Comparison of ENCODE assay signal across 18 cellular contexts in genomic region chr18:35695803-35696202, GRCh38.
DNase-seq lines count a peak whose midpoint lies in the region; ATAC-seq, FAIRE-seq and TF ChIP-seq lines count a peak whose summit lies in the region.
"Had no signal": no experiment of that assay in that cellular context is flagged by ENCODE, and none has a peak within 500 bp of the region (broad histone marks: within the 10 kb centered on the region; RNA-seq: fewer than 3 reads in every experiment).

No MANE protein-coding gene starts in this region.

- H3K36me3 ChIP-seq in body of pancreas (replicated peaks in 1 of 2; ENCODE audit: insufficient read depth in 1 of 2, low read depth in 2 of 2) (no peaks in the 10 kb centered on the region), small intestine (ENCODE audit: control insufficient read depth in 2 of 2, insufficient read depth in 2 of 2, low read length in 2 of 2) (peaks cover 0 to 5% of the 10 kb centered on the region in 2 donors)

- 16 to 23% methylated on average over 8 of the region's 8 CpGs for WGBS in body of pancreas, 2 donors
- WGBS in right cardiac atrium, result 53% methylated on average over 8 of the region's 8 CpGs
- WGBS in small intestine, 3 donors, result 37 to 78% (median 52%) methylated on average over 8 of the region's 8 CpGs

- H3K27me3 ChIP-seq in body of pancreas, result no peaks in the 10 kb centered on the region
- no peaks in the 10 kb centered on the region for H3K27me3 ChIP-seq in right cardiac atrium (ENCODE audit: control insufficient read depth, insufficient read depth)
- H3K27me3 ChIP-seq in small intestine (ENCODE audit: control insufficient read depth in 2 of 2, insufficient read depth in 2 of 2, low read length in 2 of 2), result no peaks in the 10 kb centered on the region
- H3K27me3 ChIP-seq: foreskin keratinocyte had no signal

- intact Hi-C loops in body of pancreas (cut with DNase I), result no loop called here
- intact Hi-C loops in right cardiac atrium (cut with DNase I), result loop anchor here in 1 of 4 donors (10.0 kb wide), 1 partner anchor 311 kb away; no protein-coding TSS in a partner anchor

- peak; percentile 34 for DNase-seq in NCI-H1105 (lab: John Stamatoyannopoulos, UW)
- peak; percentile 78 to 90 (median 86) for DNase-seq in body of pancreas
- peak; percentile 80 to 91 (median 90) for DNase-seq in right cardiac atrium
- DNase-seq in small intestine, result peak; percentile 27
- no peak for DNase-seq in NCI-H2029 (lab: John Stamatoyannopoulos, UW)
- DNase-seq in iPS-NIHi7 (ENCODE audit: extremely low spot score), result no peak
- DNase-seq in activated CD8-positive, alpha-beta memory T cell treated with anti-CD3 and anti-CD28 coated beads, Interleukin-2, amount 50 U/mL, for 4 hours, result no peak
- DNase-seq: activated CD4-positive, alpha-beta T cell treated with anti-CD3 and anti-CD28 coated beads, Interleukin-2, amount 50 U/mL, for 1 hour; activated naive CD8-positive, alpha-beta T cell treated with anti-CD3 and anti-CD28 coated beads for 36 hours; activated T-cell treated with anti-CD3 and anti-CD28 coated beads, Interleukin-2, amount 50 U/mL, for 1 hour; central memory CD4-positive, alpha-beta T cell; foreskin keratinocyte; mammary epithelial cell; NCI-H1930; NCI-H526; PC-9; retina had no signal

- H3K4me1 ChIP-seq in body of pancreas, result peaks cover 19% of the 10 kb centered on the region
- H3K4me1 ChIP-seq in right cardiac atrium (ENCODE audit: control insufficient read depth, insufficient read depth, low read length), result peaks cover 3% of the 10 kb centered on the region
- H3K4me1 ChIP-seq in small intestine (ENCODE audit: control insufficient read depth in 2 of 2, insufficient read depth in 1 of 2, low read depth in 1 of 2, low read length in 1 of 2), result no peaks in the 10 kb centered on the region

- no peak for TF ChIP-seq CTCF in body of pancreas (IDR thresholded peaks at IDR 0.05)

- peak; percentile 97 for ATAC-seq in body of pancreas
- peak; percentile 93 to 96 for ATAC-seq in right cardiac atrium
- ATAC-seq in GM19452 (IDR thresholded peaks at IDR 0.05; ENCODE audit: unreplicated experiment), result no peak
- ATAC-seq: foreskin keratinocyte had no signal

- H3K27ac ChIP-seq in body of pancreas, result peak overlapping the region; percentile 48 to 79 (median 60)
- H3K27ac ChIP-seq in right cardiac atrium (ENCODE audit: low read length), result no peak overlapping the region
- H3K27ac ChIP-seq in small intestine (ENCODE audit: low read depth in 1 of 2, low read length in 1 of 2), result no peak overlapping the region
- H3K27ac ChIP-seq: foreskin keratinocyte, PC-9 had no signal

- H3K9me3 ChIP-seq in body of pancreas, result no peaks in the 10 kb centered on the region
- no peaks in the 10 kb centered on the region for H3K9me3 ChIP-seq in right cardiac atrium (ENCODE audit: control insufficient read depth, low read length)
- no peaks in the 10 kb centered on the region for H3K9me3 ChIP-seq in small intestine (ENCODE audit: control insufficient read depth, low read depth)

- H3K4me3 ChIP-seq in body of pancreas, result no peak overlapping the region
- no peak overlapping the region for H3K4me3 ChIP-seq in right cardiac atrium (ENCODE audit: low read length)
- H3K4me3 ChIP-seq in small intestine (ENCODE audit: low read depth in 1 of 2, low read length in 2 of 2), result no peak overlapping the region
- H3K4me3 ChIP-seq: PC-9 had no signal

- FAIRE-seq in small intestine (lab: Jason Lieb, UNC), result no peak

- TF ChIP-seq POLR2A in body of pancreas (IDR thresholded peaks at IDR 0.05), result no peak

Comparison
In these comparisons a context has a peak if more than half of its experiments do, and no peak if none do; other contexts are left out.
1. DNase-seq: peak in NCI-H1105 (single experiment), body of pancreas (4 of 4), right cardiac atrium (3 of 3) and small intestine (single experiment); none in NCI-H2029 (single experiment), iPS-NIHi7 (single experiment) and activated CD8-positive, alpha-beta memory T cell treated with anti-CD3 and anti-CD28 coated beads, Interleukin-2, amount 50 U/mL, for 4 hours (single experiment).
2. H3K27ac ChIP-seq: peak in body of pancreas (4 of 4); none in right cardiac atrium (single experiment) and small intestine (0 of 2).